10 cellular contexts compared by ENCODE assay signal in the genomic region with DNA sequence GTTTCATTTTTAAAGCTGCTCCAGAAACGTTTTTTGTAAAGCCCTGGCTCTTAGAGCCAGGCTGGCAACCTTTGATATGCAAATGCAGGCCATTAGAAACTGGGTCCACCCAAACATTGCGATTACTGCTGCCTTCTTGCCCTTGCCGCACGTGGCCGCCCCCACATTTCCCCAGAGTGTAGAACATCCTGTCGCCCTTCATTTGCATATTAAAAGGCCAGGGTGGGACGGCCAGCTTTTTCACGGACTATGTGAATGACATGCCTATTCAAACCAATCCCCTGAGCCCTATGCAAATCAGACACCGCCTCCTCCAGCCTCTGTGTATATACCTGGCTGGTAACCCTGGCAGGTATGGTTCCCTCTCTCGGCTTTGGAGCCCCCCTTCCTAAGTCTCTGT.
DNase-seq lines count a peak whose midpoint lies in the region; ATAC-seq, FAIRE-seq and TF ChIP-seq lines count a peak whose summit lies in the region.
"Had no signal": no experiment of that assay in that cellular context is flagged by ENCODE, and none has a peak within 500 bp of the region (broad histone marks: within the 10 kb centered on the region; RNA-seq: fewer than 3 reads in every experiment).

No MANE protein-coding gene starts in this region.

- FAIRE-seq in GM12891 (lab: Jason Lieb, UNC) = no peak

- H3K9me3 ChIP-seq in skeletal muscle satellite cell (replicated peaks; ENCODE audit: low read length) = no peaks in the 10 kb centered on the region

- H3K4me1 ChIP-seq in skeletal muscle satellite cell (ENCODE audit: control insufficient read depth, insufficient read depth, low read length) = peaks cover 11% of the 10 kb centered on the region

- H3K27me3 ChIP-seq in skeletal muscle satellite cell (ENCODE audit: control insufficient read depth, insufficient read depth, low read length) = peaks cover 5% of the 10 kb centered on the region
- H3K27me3 ChIP-seq: cardiac muscle cell had no signal

- peak; percentile 71 for DNase-seq in NCI-H1436 (lab: John Stamatoyannopoulos, UW)
- no peak for DNase-seq in T-helper 9 cell
- DNase-seq in NCI-H82 treated with DMSO at 0.1 percent for 48 hours (lab: John Stamatoyannopoulos, UW; ENCODE audit: unreplicated experiment) = no peak
- DNase-seq in GM12891 (ENCODE audit: insufficient read length, low spot score) = no peak
- DNase-seq in posterior cingulate gyrus = no peak
- DNase-seq: stimulated activated naive CD4-positive, alpha-beta T cell had no signal

- peak overlapping the region; percentile 41 for H3K4me3 ChIP-seq in skeletal muscle satellite cell (ENCODE audit: low read length)
- H3K4me3 ChIP-seq: cardiac muscle cell had no signal

- TF ChIP-seq POLR2A in GM12891 (IDR thresholded peaks at IDR 0.05; ENCODE audit: low read depth, low read length) = no peak

- H3K36me3 ChIP-seq in skeletal muscle satellite cell (ENCODE audit: insufficient read depth, low read length) = no peaks in the 10 kb centered on the region
- H3K36me3 ChIP-seq: cardiac muscle cell had no signal

- peak; percentile 60 for ATAC-seq in GM21786 (IDR thresholded peaks at IDR 0.05; ENCODE audit: unreplicated experiment)
- peak; percentile 77 for ATAC-seq in esophagus mucosa

- no peak overlapping the region for H3K9ac ChIP-seq in skeletal muscle satellite cell (ENCODE audit: low read depth, low read length)

- intact Hi-C loops in posterior cingulate gyrus (cut with DNase I) = no loop called here

- H3K4me2 ChIP-seq in skeletal muscle satellite cell (ENCODE audit: low read length) = peak overlapping the region; percentile 23

TF ChIP-seq in GM12891, 5 proteins besides CTCF, POLR2A, EP300 and RAD21:
- TF ChIP-seq POLR2AphosphoS5 (IDR thresholded peaks at IDR 0.05; ENCODE audit: low read depth, low read length) (no peak), PAX5 (IDR thresholded peaks at IDR 0.05; ENCODE audit: insufficient read depth, low read length, severe bottlenecking) (no peak), TAF1 (IDR thresholded peaks at IDR 0.05; ENCODE audit: low read depth, low read length) (no peak), POU2F2 (IDR thresholded peaks at IDR 0.05; ENCODE audit: low read depth, low read length) (no peak), SPI1 (IDR thresholded peaks at IDR 0.05; ENCODE audit: low read depth, low read length) (no peak)
